In genomic region chr1:70358921-70359564, GRCh38 we compare ENCODE assay signal across 14 cellular contexts. TPM values are rescaled to one million over a fixed set of nuclear protein-coding genes. Genes with fewer than 3 reads are reported as not detected.
DNase-seq lines count a peak whose midpoint lies in the region; ATAC-seq, FAIRE-seq and TF ChIP-seq lines count a peak whose summit lies in the region.
"Had no signal": no experiment of that assay in that cellular context is flagged by ENCODE, and none has a peak within 500 bp of the region (broad histone marks: within the 10 kb centered on the region; RNA-seq: fewer than 3 reads in every experiment).

No MANE protein-coding gene starts in this region.

- TF ChIP-seq CTCF in GM13976 (IDR thresholded peaks at IDR 0.05; ENCODE audit: borderline replicate concordance, control extremely low read depth, extremely low read depth, insufficient read depth, missing control alignments) (no peak), astrocyte (IDR thresholded peaks at IDR 0.05; ENCODE audit: insufficient read depth, low read depth, low read length) (no peak), gastroesophageal sphincter (IDR thresholded peaks at IDR 0.05) (no peak)

- H3K4me3 ChIP-seq in astrocyte (ENCODE audit: insufficient read depth, low read depth, low read length) (no peak overlapping the region), gastroesophageal sphincter (no peak overlapping the region)
- H3K4me3 ChIP-seq: thyroid gland had no signal

- H3K36me3 ChIP-seq in astrocyte (ENCODE audit: insufficient read depth, low read length) (no peaks in the 10 kb centered on the region), gastroesophageal sphincter (no peaks in the 10 kb centered on the region)
- H3K36me3 ChIP-seq: thyroid gland had no signal

- no peaks in the 10 kb centered on the region for H4K20me1 ChIP-seq in astrocyte (ENCODE audit: insufficient read depth, low read length)

- no peak overlapping the region for H3K4me3 Mint-ChIP-seq in astrocyte (ENCODE audit: unreplicated experiment)
- H3K4me3 Mint-ChIP-seq: activated naive CD8-positive, alpha-beta T cell treated with anti-CD3 and anti-CD28 coated beads for 36 hours; immature natural killer cell had no signal

- H3K27ac ChIP-seq in astrocyte (ENCODE audit: low read depth, low read length) (peak overlapping the region; percentile 34), gastroesophageal sphincter (no peak overlapping the region)
- H3K27ac ChIP-seq: thyroid gland had no signal

- H3K4me1 ChIP-seq in astrocyte (ENCODE audit: insufficient read depth, low read length) (peaks cover 9% of the 10 kb centered on the region), gastroesophageal sphincter (peaks cover 0 to 14% (median 8%) of the 10 kb centered on the region in 3 donors)

- 85 to 94% methylated on average over 7 of the region's 7 CpGs for WGBS in gastroesophageal sphincter (ENCODE audit: low coverage in 1 of 2), 2 donors

- DNase-seq in GM13976 (ENCODE audit: low spot score) (peak; percentile 56), astrocyte (ENCODE audit: low read depth) (peak; percentile 86), hypothalamus (lab: John Stamatoyannopoulos, UW) (no peak)
- no peak for DNase-seq in stimulated activated naive CD4-positive, alpha-beta T cell treated with Interleukin-2 at 50 U/mL for 16 hours (lab: John Stamatoyannopoulos, UW)
- DNase-seq in stimulated activated CD8-positive, alpha-beta memory T cell treated with anti-CD3 and anti-CD28 coated beads, Interleukin-4, amount 100 ng/mL, for 48 hours: no peak
- DNase-seq: activated naive CD8-positive, alpha-beta T cell treated with anti-CD3 and anti-CD28 coated beads for 36 hours; immature natural killer cell; NCI-H2081 treated with DMSO at 0.1 percent for 48 hours; RPMI8226; thyroid gland had no signal

- H3K4me2 ChIP-seq in astrocyte (ENCODE audit: low read length): peak overlapping the region; percentile 36

- no peak for TF ChIP-seq EP300 in gastroesophageal sphincter (IDR thresholded peaks at IDR 0.05)

- peaks cover 3% of the 10 kb centered on the region for H3K36me3 Mint-ChIP-seq in astrocyte (ENCODE audit: low read depth, unreplicated experiment)

- H3K9me3 Mint-ChIP-seq in astrocyte (ENCODE audit: unreplicated experiment): no peaks in the 10 kb centered on the region
- H3K9me3 Mint-ChIP-seq: immature natural killer cell had no signal

- H3K27me3 Mint-ChIP-seq in astrocyte (ENCODE audit: low read depth, unreplicated experiment): no peaks in the 10 kb centered on the region
- H3K27me3 Mint-ChIP-seq: activated naive CD8-positive, alpha-beta T cell treated with anti-CD3 and anti-CD28 coated beads for 36 hours had no signal

- H3K27me3 ChIP-seq in astrocyte (ENCODE audit: insufficient read depth, low read length) (no peaks in the 10 kb centered on the region), gastroesophageal sphincter (no peaks in the 10 kb centered on the region)
- H3K27me3 ChIP-seq: thyroid gland had no signal

- H3K27ac Mint-ChIP-seq in astrocyte (ENCODE audit: unreplicated experiment): no peak overlapping the region
- H3K27ac Mint-ChIP-seq: activated naive CD8-positive, alpha-beta T cell treated with anti-CD3 and anti-CD28 coated beads for 36 hours had no signal

- H3K4me1 Mint-ChIP-seq in astrocyte (ENCODE audit: low read depth, unreplicated experiment): peaks cover 14% of the 10 kb centered on the region

- H3K9ac ChIP-seq in astrocyte (ENCODE audit: low read length): no peak overlapping the region

- no peak for FAIRE-seq in astrocyte (lab: Jason Lieb, UNC)
- FAIRE-seq: HTR-8/SVneo had no signal

- H3K79me2 ChIP-seq in astrocyte (ENCODE audit: insufficient read depth, low read length): peaks cover 5% of the 10 kb centered on the region

- TF ChIP-seq POLR2A in gastroesophageal sphincter (IDR thresholded peaks at IDR 0.05): no peak

- in situ Hi-C loops in GM13976 (cut with MboI; ENCODE audit: low sequenced_read_pairs, unreplicated experiment): no loop called here

- no peaks in the 10 kb centered on the region for H3K9me3 ChIP-seq in astrocyte (ENCODE audit: insufficient read depth, low read depth, low read length)
- no peaks in the 10 kb centered on the region for H3K9me3 ChIP-seq in gastroesophageal sphincter
- H3K9me3 ChIP-seq: thyroid gland had no signal

- no peak overlapping the region for H2AFZ ChIP-seq in astrocyte (ENCODE audit: low read depth, low read length)

- ATAC-seq in GM21367 (IDR thresholded peaks at IDR 0.05; ENCODE audit: unreplicated experiment) (peak; percentile 20), HG03103 (IDR thresholded peaks at IDR 0.05; ENCODE audit: low read depth, unreplicated experiment) (peak; percentile 42), gastroesophageal sphincter (no peak)

RNA-seq across cellular contexts. Expression of gene ANKRD13C, which starts 4.5 kb away (rescaled TPM):
- total RNA-seq in astrocyte (19.4 and 22.0 TPM in 2 replicates), gastroesophageal sphincter (10 to 100 TPM; 20.5 to 37.5 (median 26.5) TPM)

RNA-seq across cellular contexts. Expression of gene CTH, which starts 52.0 kb away (rescaled TPM):
- total RNA-seq in astrocyte: 23.7 and 24.8 TPM in 2 replicates
- 1 to 10 TPM; 1.0 to 4.4 (median 3.0) TPM for total RNA-seq in gastroesophageal sphincter

Comparison
In these comparisons a context has a peak if more than half of its experiments do, and no peak if none do; other contexts are left out.
1. DNase-seq: peak in GM13976 (single experiment) and astrocyte (single experiment); none in stimulated activated naive CD4-positive, alpha-beta T cell treated with Interleukin-2 at 50 U/mL for 16 hours (single experiment), hypothalamus (0 of 51) and stimulated activated CD8-positive, alpha-beta memory T cell treated with anti-CD3 and anti-CD28 coated beads, Interleukin-4, amount 100 ng/mL, for 48 hours (single experiment).